ENCODE assay signal across 1 cellular context in the genomic region with DNA sequence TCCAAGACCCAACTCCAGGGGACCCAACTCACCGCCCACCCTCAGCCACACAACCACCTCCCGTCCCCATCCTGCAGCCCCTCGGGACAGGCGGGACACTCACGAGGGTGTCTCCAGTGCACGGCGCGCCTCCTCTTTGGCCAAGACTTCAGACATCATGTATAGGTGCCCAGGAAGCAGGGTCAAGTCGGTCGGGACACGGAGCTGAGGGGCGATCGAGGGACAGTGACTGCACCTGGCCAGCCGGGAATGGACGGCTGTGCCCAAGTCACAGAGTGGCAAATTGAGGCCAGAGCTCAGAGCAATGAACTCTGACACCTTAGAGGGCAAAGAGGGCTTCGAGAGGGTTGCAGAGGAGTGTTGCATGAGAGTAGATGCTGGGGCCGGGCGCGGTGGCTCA.
TF ChIP-seq lines count a peak whose summit lies in the region.

No MANE protein-coding gene starts in this region.

TF ChIP-seq in H1, 55 proteins besides CTCF, POLR2A, EP300 and RAD21:
- TF ChIP-seq KDM1A (IDR thresholded peaks at IDR 0.05; ENCODE audit: borderline replicate concordance, low read length), result 0 out of 2 replicates have a peak, but pooled peaks have one; percentile 29
- TF ChIP-seq, protein P1, sequence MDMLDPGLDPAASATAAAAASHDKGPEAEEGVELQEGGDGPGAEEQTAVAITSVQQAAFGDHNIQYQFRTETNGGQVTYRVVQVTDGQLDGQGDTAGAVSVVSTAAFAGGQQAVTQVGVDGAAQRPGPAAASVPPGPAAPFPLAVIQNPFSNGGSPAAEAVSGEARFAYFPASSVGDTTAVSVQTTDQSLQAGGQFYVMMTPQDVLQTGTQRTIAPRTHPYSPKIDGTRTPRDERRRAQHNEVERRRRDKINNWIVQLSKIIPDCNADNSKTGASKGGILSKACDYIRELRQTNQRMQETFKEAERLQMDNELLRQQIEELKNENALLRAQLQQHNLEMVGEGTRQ (IDR thresholded peaks at IDR 0.05; ENCODE audit: low read length), result no peak
